In genomic region chr5:133875179-133875578, GRCh38 we compare ENCODE assay signal across 23 cellular contexts.
"Had no signal": no experiment of that assay in that cellular context is flagged by ENCODE, and none has a peak within 500 bp of the region (broad histone marks: within the 10 kb centered on the region; RNA-seq: fewer than 3 reads in every experiment).

No MANE protein-coding gene starts in this region.

- H3K27ac Mint-ChIP-seq: memory B cell; naive thymus-derived CD4-positive, alpha-beta T cell; nephron progenitor cell; stimulated activated memory B cell treated with anti-CD40 and anti-IgM and Interleukin-4, amounts not matched to agents 10 μg/mL and 1 μg/mL and 100 μg/mL, for 72 hours had no signal

- DNase-seq: cortex of kidney; dorsolateral prefrontal cortex; effector CD8-positive, alpha-beta T cell; foreskin melanocyte; head of caudate nucleus; kidney; left cardiac atrium; left ventricle myocardium inferior; lower lobe of right lung; naive thymus-derived CD4-positive, alpha-beta T cell; nephron progenitor cell; spleen; stimulated activated CD4-positive, alpha-beta T cell treated with anti-CD3 and anti-CD28 coated beads, Interleukin-15, amount 100 ng/mL, for 24 hours; stimulated activated CD4-positive, alpha-beta T cell treated with anti-CD3 and anti-CD28 coated beads, Interleukin-1b, Interleukin-23, amount 100 ng/mL, for 48 hours; stimulated activated CD4-positive, alpha-beta T cell treated with anti-CD3 and anti-CD28 coated beads, Interleukin-4, amount 100 ng/mL, for 24 hours; stomach; substantia nigra; transverse colon had no signal

- H3K4me3 Mint-ChIP-seq: memory B cell; naive thymus-derived CD4-positive, alpha-beta T cell; nephron progenitor cell; stimulated activated memory B cell treated with anti-CD40 and anti-IgM and Interleukin-4, amounts not matched to agents 10 μg/mL and 1 μg/mL and 100 μg/mL, for 72 hours had no signal

- H3K9me3 ChIP-seq: thoracic aorta, transverse colon had no signal

- ATAC-seq: left cardiac atrium; lower lobe of right lung; naive thymus-derived CD4-positive, alpha-beta T cell; sciatic nerve; stimulated activated memory B cell treated with anti-CD40 and anti-IgM and Interleukin-4, amounts not matched to agents 10 μg/mL and 1 μg/mL and 100 μg/mL, for 72 hours had no signal

- H2AFZ ChIP-seq: hepatocyte had no signal

- H3K36me3 ChIP-seq: left ventricle myocardium inferior, lower lobe of right lung, spleen, stomach, thoracic aorta, transverse colon had no signal

- H3K4me1 ChIP-seq: lower lobe of right lung, spleen, transverse colon had no signal

- H3K27ac ChIP-seq: dorsolateral prefrontal cortex, hepatocyte, left ventricle myocardium inferior, lower lobe of right lung, spleen, stomach, thoracic aorta, transverse colon had no signal

- H3K27me3 ChIP-seq: dorsolateral prefrontal cortex, hepatocyte, stomach had no signal

- H3K27me3 Mint-ChIP-seq: stimulated activated memory B cell treated with anti-CD40 and anti-IgM and Interleukin-4, amounts not matched to agents 10 μg/mL and 1 μg/mL and 100 μg/mL, for 72 hours had no signal

- H3K79me2 ChIP-seq: hepatocyte had no signal

- H3K4me3 ChIP-seq: dorsolateral prefrontal cortex, hepatocyte, left ventricle myocardium inferior, lower lobe of right lung, spleen, stomach, thoracic aorta, transverse colon had no signal
